ENCODE assay signal across 16 cellular contexts in genomic region chr13:65342938-65343337, GRCh38.
"Had no signal": no experiment of that assay in that cellular context is flagged by ENCODE, and none has a peak within 500 bp of the region (broad histone marks: within the 10 kb centered on the region; RNA-seq: fewer than 3 reads in every experiment).

No MANE protein-coding gene starts in this region.

- H3K4me1 ChIP-seq: esophagus squamous epithelium, heart right ventricle, left ventricle myocardium inferior, suprapubic skin had no signal

- H3K27me3 ChIP-seq: esophagus squamous epithelium, heart right ventricle, suprapubic skin had no signal

- H3K9me3 ChIP-seq: esophagus squamous epithelium had no signal

- DNase-seq: activated CD4-positive, alpha-beta T cell treated with anti-CD3 and anti-CD28 coated beads for 1 hour; activated CD4-positive, alpha-beta T cell treated with anti-CD3 and anti-CD28 coated beads, Interleukin-2, amount 50 U/mL, for 48 hours; activated CD8-positive, alpha-beta memory T cell treated with anti-CD3 and anti-CD28 coated beads, Interleukin-2, amount 10 ng/mL, durations not matched to agents 7 days and 5 days; activated effector memory CD4-positive, alpha-beta T cell treated with anti-CD3 and anti-CD28 coated beads, Interleukin-2, amount 50 U/mL, for 16 hours; activated naive CD8-positive, alpha-beta T cell treated with anti-CD3 and anti-CD28 coated beads for 36 hours; activated T-cell treated with anti-CD3 and anti-CD28 coated beads, Interleukin-2, amount 50 U/mL, for 24 hours; aorta; esophagus squamous epithelium; heart right ventricle; islet precursor cell; left ventricle myocardium inferior; mesendoderm; stimulated activated CD4-positive, alpha-beta T cell treated with anti-CD3 and anti-CD28 coated beads, Interleukin-4, amount 100 ng/mL, for 1 hour; stimulated activated CD8-positive, alpha-beta memory T cell treated with anti-CD3 and anti-CD28 coated beads, Interleukin-4, amount 100 ng/mL, for 48 hours; stimulated activated naive CD8-positive, alpha-beta T cell treated with anti-CD3 and anti-CD28 coated beads, Interleukin-15, Interleukin-2, amounts not matched to agents 100 U/mL and 50 U/mL, for 24 hours had no signal

- H3K36me3 ChIP-seq: esophagus squamous epithelium, heart right ventricle, left ventricle myocardium inferior, suprapubic skin had no signal

- ATAC-seq: activated CD8-positive, alpha-beta memory T cell treated with anti-CD3 and anti-CD28 coated beads, Interleukin-2, amount 10 ng/mL, durations not matched to agents 7 days and 5 days; heart right ventricle; stimulated activated naive CD8-positive, alpha-beta T cell treated with anti-CD3 and anti-CD28 coated beads, Interleukin-15, Interleukin-2, amounts not matched to agents 100 U/mL and 50 U/mL, for 24 hours had no signal

- H3K4me3 ChIP-seq: esophagus squamous epithelium, heart right ventricle, left ventricle myocardium inferior, suprapubic skin had no signal

- H3K27ac ChIP-seq: esophagus squamous epithelium, heart right ventricle, left ventricle myocardium inferior, suprapubic skin had no signal
